Comparison of ENCODE assay signal across 30 cellular contexts in the genomic region with DNA sequence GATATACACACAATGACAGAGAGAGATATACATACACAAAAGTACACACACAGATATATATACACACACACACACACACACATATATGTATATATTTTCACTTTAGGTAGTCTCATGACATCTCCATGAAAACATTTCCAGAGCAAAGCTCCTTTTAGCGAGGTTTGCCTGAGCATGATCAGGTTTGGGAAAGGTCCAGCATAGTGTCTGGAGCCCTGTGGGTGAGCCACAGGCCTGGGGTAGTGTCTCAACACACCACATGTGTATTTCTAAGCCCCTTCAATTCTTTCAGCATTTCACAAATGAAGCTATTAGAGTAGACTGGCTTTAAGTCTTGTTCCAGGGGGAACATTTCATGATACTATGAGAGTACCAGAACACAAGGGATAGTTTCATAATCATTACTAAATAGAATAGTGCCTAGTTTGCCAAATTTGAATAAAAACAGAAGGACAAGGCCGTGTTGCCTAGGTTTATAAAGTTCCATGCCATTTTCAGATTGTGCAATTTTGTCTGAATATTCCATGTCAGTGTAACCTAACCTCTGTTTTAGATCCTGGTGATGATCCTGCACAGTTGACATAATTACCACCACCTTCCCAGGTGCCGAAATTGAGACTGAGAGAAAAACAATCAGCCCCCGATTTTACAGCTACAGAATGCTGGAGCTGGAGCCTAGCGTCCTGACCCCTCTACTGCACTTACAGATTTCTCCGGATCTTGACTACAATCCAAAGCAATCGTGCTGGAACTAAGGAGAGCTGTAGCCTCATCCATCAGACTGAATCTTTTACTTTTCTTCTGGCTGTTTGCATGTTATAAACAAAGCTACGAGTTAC.
"Had no signal": no experiment of that assay in that cellular context is flagged by ENCODE, and none has a peak within 500 bp of the region (broad histone marks: within the 10 kb centered on the region; RNA-seq: fewer than 3 reads in every experiment).

No MANE protein-coding gene starts in this region.

- H3K9me3 Mint-ChIP-seq: activated naive CD4-positive, alpha-beta T cell treated with anti-CD3 and anti-CD28 coated beads for 36 hours; activated naive CD8-positive, alpha-beta T cell treated with anti-CD3 and anti-CD28 coated beads, Interleukin-2, amount 10 ng/mL, durations not matched to agents 7 days and 5 days; activated T-helper 1 cell treated with anti-CD3 and anti-CD28 coated beads, Interleukin-12 subunit alpha, Interleukin-12 subunit beta, Interleukin-2, Interleukin-4 antibody, amounts not matched to agents 30 ng/mL and 10 ng/mL and 1 ng/mL, durations not matched to agents 14 hours and 24 hours and 36 hours; natural killer cell treated with Interleukin-12 subunit alpha and Interleukin-12 subunit beta and Interleukin-15 and Interleukin-18, amount 100 ng/mL, for 72 hours; stimulated activated naive CD8-positive, alpha-beta T cell treated with anti-CD3 and anti-CD28 coated beads, Interleukin-15, Interleukin-2, amounts not matched to agents 100 ng/mL and 50 ng/mL, for 24 hours; T-helper 1 cell treated with Interleukin-12 subunit alpha and Interleukin-12 subunit beta and Interleukin-4 antibody, amounts not matched to agents 30 μg/mL and 1 μg/mL, for 36 hours had no signal

- DNase-seq: activated CD4-positive, alpha-beta T cell treated with anti-CD3 and anti-CD28 coated beads for 48 hours; activated CD4-positive, alpha-beta T cell treated with anti-CD3 and anti-CD28 coated beads, Interleukin-2, amount 50 U/mL, for 48 hours; activated CD8-positive, alpha-beta memory T cell treated with anti-CD3 and anti-CD28 coated beads for 24 hours; activated effector memory CD4-positive, alpha-beta T cell treated with anti-CD3 and anti-CD28 coated beads, Interleukin-2, amount 50 U/mL, for 16 hours; activated naive CD4-positive, alpha-beta T cell treated with anti-CD3 and anti-CD28 coated beads for 36 hours; activated naive CD8-positive, alpha-beta T cell treated with anti-CD3 and anti-CD28 coated beads, Interleukin-2, amount 10 ng/mL, durations not matched to agents 7 days and 5 days; caudate nucleus; cortex of kidney; effector memory CD8-positive, alpha-beta T cell; erythroblast; hypothalamus; immature natural killer cell; kidney; left lung; lower lobe of right lung; mesenchymal stem cell; pancreas; psoas muscle; stimulated activated CD4-positive, alpha-beta T cell treated with anti-CD3 and anti-CD28 coated beads, Interleukin-2, amount 100 ng/mL, for 48 hours; T-helper 9 cell; upper lobe of right lung had no signal

- H3K27me3 Mint-ChIP-seq: activated naive CD8-positive, alpha-beta T cell treated with anti-CD3 and anti-CD28 coated beads, Interleukin-2, amount 10 ng/mL, durations not matched to agents 7 days and 5 days; effector memory CD8-positive, alpha-beta T cell; stimulated activated naive CD8-positive, alpha-beta T cell treated with anti-CD3 and anti-CD28 coated beads, Interleukin-15, Interleukin-2, amounts not matched to agents 100 ng/mL and 50 ng/mL, for 24 hours had no signal

- H3K9me3 ChIP-seq: left lung, lower lobe of right lung, pancreas, psoas muscle, thoracic aorta, upper lobe of right lung had no signal

- ATAC-seq: activated CD4-positive, CD25-positive, alpha-beta regulatory T cell treated with anti-CD3 and anti-CD28 coated beads, Interleukin-2, amount 50 U/mL, for 24 hours; effector memory CD8-positive, alpha-beta T cell; left lung; lower lobe of right lung; upper lobe of right lung had no signal

- H3K27ac ChIP-seq: left lung, lower lobe of right lung, pancreas, psoas muscle, thoracic aorta, upper lobe of right lung, VCaP had no signal

- H3K27ac Mint-ChIP-seq: activated naive CD4-positive, alpha-beta T cell treated with anti-CD3 and anti-CD28 coated beads for 36 hours; activated naive CD8-positive, alpha-beta T cell treated with anti-CD3 and anti-CD28 coated beads, Interleukin-2, amount 10 ng/mL, durations not matched to agents 7 days and 5 days; activated T-helper 1 cell treated with anti-CD3 and anti-CD28 coated beads, Interleukin-12 subunit alpha, Interleukin-12 subunit beta, Interleukin-2, Interleukin-4 antibody, amounts not matched to agents 30 ng/mL and 10 ng/mL and 1 ng/mL, durations not matched to agents 14 hours and 24 hours and 36 hours; effector memory CD8-positive, alpha-beta T cell; immature natural killer cell; natural killer cell treated with Interleukin-12 subunit alpha and Interleukin-12 subunit beta and Interleukin-15 and Interleukin-18, amount 100 ng/mL, for 72 hours; stimulated activated naive CD8-positive, alpha-beta T cell treated with anti-CD3 and anti-CD28 coated beads, Interleukin-15, Interleukin-2, amounts not matched to agents 100 ng/mL and 50 ng/mL, for 24 hours; T-helper 1 cell treated with Interleukin-12 subunit alpha and Interleukin-12 subunit beta and Interleukin-4 antibody, amounts not matched to agents 30 μg/mL and 1 μg/mL, for 36 hours had no signal

- H3K27me3 ChIP-seq: left lung, pancreas, upper lobe of right lung had no signal

- H3K4me1 ChIP-seq: lower lobe of right lung, pancreas, psoas muscle, upper lobe of right lung had no signal

- H3K4me3 ChIP-seq: left lung, lower lobe of right lung, pancreas, psoas muscle, thoracic aorta, upper lobe of right lung had no signal

- H3K4me3 Mint-ChIP-seq: activated naive CD4-positive, alpha-beta T cell treated with anti-CD3 and anti-CD28 coated beads for 36 hours; activated naive CD8-positive, alpha-beta T cell treated with anti-CD3 and anti-CD28 coated beads, Interleukin-2, amount 10 ng/mL, durations not matched to agents 7 days and 5 days; activated T-helper 1 cell treated with anti-CD3 and anti-CD28 coated beads, Interleukin-12 subunit alpha, Interleukin-12 subunit beta, Interleukin-2, Interleukin-4 antibody, amounts not matched to agents 30 ng/mL and 10 ng/mL and 1 ng/mL, durations not matched to agents 14 hours and 24 hours and 36 hours; effector memory CD8-positive, alpha-beta T cell; immature natural killer cell; natural killer cell treated with Interleukin-12 subunit alpha and Interleukin-12 subunit beta and Interleukin-15 and Interleukin-18, amount 100 ng/mL, for 72 hours; stimulated activated naive CD8-positive, alpha-beta T cell treated with anti-CD3 and anti-CD28 coated beads, Interleukin-15, Interleukin-2, amounts not matched to agents 100 ng/mL and 50 ng/mL, for 24 hours; T-helper 1 cell treated with Interleukin-12 subunit alpha and Interleukin-12 subunit beta and Interleukin-4 antibody, amounts not matched to agents 30 μg/mL and 1 μg/mL, for 36 hours had no signal

- FAIRE-seq: astrocyte, kidney, pancreas, TTC549 had no signal

- H3K36me3 Mint-ChIP-seq: activated naive CD8-positive, alpha-beta T cell treated with anti-CD3 and anti-CD28 coated beads, Interleukin-2, amount 10 ng/mL, durations not matched to agents 7 days and 5 days; immature natural killer cell; natural killer cell treated with Interleukin-12 subunit alpha and Interleukin-12 subunit beta and Interleukin-15 and Interleukin-18, amount 100 ng/mL, for 72 hours had no signal

- H3K36me3 ChIP-seq: left lung, lower lobe of right lung, pancreas, thoracic aorta, upper lobe of right lung had no signal

- H3K4me1 Mint-ChIP-seq: activated naive CD8-positive, alpha-beta T cell treated with anti-CD3 and anti-CD28 coated beads, Interleukin-2, amount 10 ng/mL, durations not matched to agents 7 days and 5 days; immature natural killer cell had no signal
